Comparison of ENCODE assay signal across 24 cellular contexts in the genomic region with DNA sequence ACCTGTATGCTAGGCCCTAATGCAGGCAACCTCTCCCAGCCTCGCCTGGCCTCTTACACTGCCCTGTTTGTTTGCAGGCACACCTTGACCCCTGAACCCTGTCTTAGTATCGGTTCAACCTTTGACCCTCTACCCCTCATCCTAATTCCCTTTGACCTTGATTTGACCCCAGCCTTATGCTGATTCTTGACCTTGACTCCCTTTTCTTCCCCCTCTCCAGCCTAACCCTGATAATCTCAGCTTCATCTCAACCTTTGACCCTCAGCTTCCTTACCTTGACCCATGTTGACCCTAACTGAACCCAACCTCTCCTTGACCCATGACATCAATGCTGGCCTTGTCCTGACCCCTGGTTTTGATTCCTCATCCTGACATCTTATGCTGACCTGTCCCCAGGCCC. TPM values are rescaled to one million over a fixed set of nuclear protein-coding genes. Genes with fewer than 3 reads are reported as not detected.
A peak's percentile ranks its signal among the peaks of the same experiment; 100 is the strongest.
DNase-seq lines count a peak whose midpoint lies in the region; ATAC-seq and TF ChIP-seq lines count a peak whose summit lies in the region.
"Had no signal": no experiment of that assay in that cellular context is flagged by ENCODE, and none has a peak within 500 bp of the region (broad histone marks: within the 10 kb centered on the region; RNA-seq: fewer than 3 reads in every experiment).

No MANE protein-coding gene starts in this region.

- no peak overlapping the region for H3K9ac ChIP-seq in fibroblast of lung (ENCODE audit: insufficient read depth, low read length)
- H3K9ac ChIP-seq: SK-N-SH had no signal

- H3K27ac Mint-ChIP-seq in stimulated activated naive CD8-positive, alpha-beta T cell treated with anti-CD3 and anti-CD28 coated beads, Interleukin-15, Interleukin-2, amounts not matched to agents 100 ng/mL and 50 ng/mL, for 24 hours, result peak overlapping the region; percentile 69
- H3K27ac Mint-ChIP-seq in stimulated activated naive CD8-positive, alpha-beta T cell treated with anti-CD3 and anti-CD28 coated beads, Interleukin-15, amount 100 ng/mL, for 72 hours, result peak overlapping the region in 1 of 2 donors; percentile 49
- peak overlapping the region; percentile 21 for H3K27ac Mint-ChIP-seq in activated T-helper 1 cell treated with anti-CD3 and anti-CD28 coated beads, Interleukin-12 subunit alpha, Interleukin-12 subunit beta, Interleukin-2, Interleukin-4 antibody, amounts not matched to agents 30 ng/mL and 10 ng/mL and 1 ng/mL, durations not matched to agents 14 hours and 24 hours and 36 hours
- H3K27ac Mint-ChIP-seq in T-cell, result peak overlapping the region in 1 of 2 donors; percentile 59
- H3K27ac Mint-ChIP-seq: T-helper 1 cell treated with Interleukin-12 subunit alpha and Interleukin-12 subunit beta and Interleukin-4 antibody, amounts not matched to agents 30 μg/mL and 1 μg/mL, for 36 hours had no signal

- H3K4me1 Mint-ChIP-seq in stimulated activated naive CD8-positive, alpha-beta T cell treated with anti-CD3 and anti-CD28 coated beads, Interleukin-15, Interleukin-2, amounts not matched to agents 100 ng/mL and 50 ng/mL, for 24 hours (ENCODE audit: low read depth), result peaks cover 2% of the 10 kb centered on the region
- H3K4me1 Mint-ChIP-seq in stimulated activated naive CD8-positive, alpha-beta T cell treated with anti-CD3 and anti-CD28 coated beads, Interleukin-15, amount 100 ng/mL, for 72 hours, result peaks cover 6% of the 10 kb centered on the region
- H3K4me1 Mint-ChIP-seq in activated T-helper 1 cell treated with anti-CD3 and anti-CD28 coated beads, Interleukin-12 subunit alpha, Interleukin-12 subunit beta, Interleukin-2, Interleukin-4 antibody, amounts not matched to agents 30 ng/mL and 10 ng/mL and 1 ng/mL, durations not matched to agents 14 hours and 24 hours and 36 hours (ENCODE audit: low read depth), result peaks cover 10% of the 10 kb centered on the region
- H3K4me1 Mint-ChIP-seq in T-cell, result peaks cover 0 to 8% (median 4%) of the 10 kb centered on the region in 3 donors
- H3K4me1 Mint-ChIP-seq: immature natural killer cell had no signal

- no peak overlapping the region for H3K4me3 Mint-ChIP-seq in stimulated activated naive CD8-positive, alpha-beta T cell treated with anti-CD3 and anti-CD28 coated beads, Interleukin-15, Interleukin-2, amounts not matched to agents 100 ng/mL and 50 ng/mL, for 24 hours
- H3K4me3 Mint-ChIP-seq in stimulated activated naive CD8-positive, alpha-beta T cell treated with anti-CD3 and anti-CD28 coated beads, Interleukin-15, amount 100 ng/mL, for 72 hours, result no peak overlapping the region
- H3K4me3 Mint-ChIP-seq in activated T-helper 1 cell treated with anti-CD3 and anti-CD28 coated beads, Interleukin-12 subunit alpha, Interleukin-12 subunit beta, Interleukin-2, Interleukin-4 antibody, amounts not matched to agents 30 ng/mL and 10 ng/mL and 1 ng/mL, durations not matched to agents 14 hours and 24 hours and 36 hours, result no peak overlapping the region
- no peak overlapping the region for H3K4me3 Mint-ChIP-seq in T-cell
- H3K4me3 Mint-ChIP-seq: activated naive CD4-positive, alpha-beta T cell treated with anti-CD3 and anti-CD28 coated beads, Interleukin-2, amount 10 ng/mL, durations not matched to agents 7 days and 5 days; immature natural killer cell; nephron progenitor cell; T-helper 1 cell treated with Interleukin-12 subunit alpha and Interleukin-12 subunit beta and Interleukin-4 antibody, amounts not matched to agents 30 μg/mL and 1 μg/mL, for 36 hours had no signal

- TF ChIP-seq CTCF in fibroblast of lung (conservative IDR thresholded peaks at IDR 0.05 in 1 of 2, IDR thresholded peaks at IDR 0.05 in 1 of 2; ENCODE audit: low read depth in 1 of 2, low read length in 2 of 2), result no peak

- peaks cover 22% of the 10 kb centered on the region for H3K4me1 ChIP-seq in fibroblast of lung (ENCODE audit: control insufficient read depth, extremely low read depth, insufficient read depth, low read length)
- H3K4me1 ChIP-seq: pancreas, upper lobe of right lung had no signal

- H3K36me3 Mint-ChIP-seq in stimulated activated naive CD8-positive, alpha-beta T cell treated with anti-CD3 and anti-CD28 coated beads, Interleukin-15, Interleukin-2, amounts not matched to agents 100 ng/mL and 50 ng/mL, for 24 hours (ENCODE audit: low read depth), result peaks cover 57% of the 10 kb centered on the region
- H3K36me3 Mint-ChIP-seq in activated T-helper 1 cell treated with anti-CD3 and anti-CD28 coated beads, Interleukin-12 subunit alpha, Interleukin-12 subunit beta, Interleukin-2, Interleukin-4 antibody, amounts not matched to agents 30 ng/mL and 10 ng/mL and 1 ng/mL, durations not matched to agents 14 hours and 24 hours and 36 hours (ENCODE audit: low read depth), result peaks cover 42% of the 10 kb centered on the region
- H3K36me3 Mint-ChIP-seq in T-cell, result peaks cover 62% of the 10 kb centered on the region

- CTCF ChIA-PET in T-cell (lab: Charles Lee), result no interaction called here

- no peaks in the 10 kb centered on the region for H3K79me2 ChIP-seq in fibroblast of lung (ENCODE audit: control insufficient read depth, insufficient read depth, low read length)

- POLR2A ChIA-PET in T-cell (lab: Charles Lee), result no interaction called here

- ATAC-seq in stimulated activated naive CD8-positive, alpha-beta T cell treated with anti-CD3 and anti-CD28 coated beads, Interleukin-15, amount 100 ng/mL, for 72 hours, result no peak
- ATAC-seq in T-cell (replicated peaks in 1 of 4), result no peak
- no peak for ATAC-seq in HG02852 (IDR thresholded peaks at IDR 0.05; ENCODE audit: unreplicated experiment)
- ATAC-seq: HCT116, pancreas, upper lobe of right lung had no signal

- no peaks in the 10 kb centered on the region for H3K27me3 ChIP-seq in fibroblast of lung (ENCODE audit: control insufficient read depth, insufficient read depth, low read length)
- H3K27me3 ChIP-seq: adrenal gland, pancreas, upper lobe of right lung had no signal

- no peaks in the 10 kb centered on the region for H3K9me3 Mint-ChIP-seq in stimulated activated naive CD8-positive, alpha-beta T cell treated with anti-CD3 and anti-CD28 coated beads, Interleukin-15, Interleukin-2, amounts not matched to agents 100 ng/mL and 50 ng/mL, for 24 hours
- no peaks in the 10 kb centered on the region for H3K9me3 Mint-ChIP-seq in stimulated activated naive CD8-positive, alpha-beta T cell treated with anti-CD3 and anti-CD28 coated beads, Interleukin-15, amount 100 ng/mL, for 72 hours
- no peaks in the 10 kb centered on the region for H3K9me3 Mint-ChIP-seq in activated T-helper 1 cell treated with anti-CD3 and anti-CD28 coated beads, Interleukin-12 subunit alpha, Interleukin-12 subunit beta, Interleukin-2, Interleukin-4 antibody, amounts not matched to agents 30 ng/mL and 10 ng/mL and 1 ng/mL, durations not matched to agents 14 hours and 24 hours and 36 hours
- H3K9me3 Mint-ChIP-seq in T-cell, result no peaks in the 10 kb centered on the region
- H3K9me3 Mint-ChIP-seq: activated naive CD4-positive, alpha-beta T cell treated with anti-CD3 and anti-CD28 coated beads, Interleukin-2, amount 10 ng/mL, durations not matched to agents 7 days and 5 days; immature natural killer cell; nephron progenitor cell; T-helper 1 cell treated with Interleukin-12 subunit alpha and Interleukin-12 subunit beta and Interleukin-4 antibody, amounts not matched to agents 30 μg/mL and 1 μg/mL, for 36 hours had no signal

- peaks cover 36% of the 10 kb centered on the region for H3K36me3 ChIP-seq in fibroblast of lung (ENCODE audit: control insufficient read depth, insufficient read depth, low read length)

- no peaks in the 10 kb centered on the region for H3K27me3 Mint-ChIP-seq in stimulated activated naive CD8-positive, alpha-beta T cell treated with anti-CD3 and anti-CD28 coated beads, Interleukin-15, Interleukin-2, amounts not matched to agents 100 ng/mL and 50 ng/mL, for 24 hours
- H3K27me3 Mint-ChIP-seq in stimulated activated naive CD8-positive, alpha-beta T cell treated with anti-CD3 and anti-CD28 coated beads, Interleukin-15, amount 100 ng/mL, for 72 hours, result no peaks in the 10 kb centered on the region
- no peaks in the 10 kb centered on the region for H3K27me3 Mint-ChIP-seq in activated T-helper 1 cell treated with anti-CD3 and anti-CD28 coated beads, Interleukin-12 subunit alpha, Interleukin-12 subunit beta, Interleukin-2, Interleukin-4 antibody, amounts not matched to agents 30 ng/mL and 10 ng/mL and 1 ng/mL, durations not matched to agents 14 hours and 24 hours and 36 hours (ENCODE audit: insufficient read depth)
- no peaks in the 10 kb centered on the region for H3K27me3 Mint-ChIP-seq in T-cell
- H3K27me3 Mint-ChIP-seq: activated naive CD4-positive, alpha-beta T cell treated with anti-CD3 and anti-CD28 coated beads, Interleukin-2, amount 10 ng/mL, durations not matched to agents 7 days and 5 days had no signal

- H3K27ac ChIP-seq in fibroblast of lung (ENCODE audit: insufficient read depth, low read length), result peak overlapping the region; percentile 8
- H3K27ac ChIP-seq: pancreas, upper lobe of right lung had no signal

- no peaks in the 10 kb centered on the region for H3K9me3 ChIP-seq in fibroblast of lung (ENCODE audit: control insufficient read depth, insufficient read depth, low read depth, low read length)
- H3K9me3 ChIP-seq: adrenal gland, pancreas, SK-N-SH, upper lobe of right lung had no signal

- H3K4me3 ChIP-seq in fibroblast of lung (replicated peaks in 1 of 4; ENCODE audit: control extremely low read depth in 1 of 4, insufficient read depth in 1 of 4, low read depth in 3 of 4, low read length in 4 of 4), result no peak overlapping the region
- H3K4me3 ChIP-seq: adrenal gland, pancreas, upper lobe of right lung had no signal

- H2AFZ ChIP-seq in fibroblast of lung (ENCODE audit: low read length), result no peak overlapping the region

- intact Hi-C loops in activated T-helper 1 cell treated with anti-CD3 and anti-CD28 coated beads, Interleukin-12 subunit alpha, Interleukin-12 subunit beta, Interleukin-2, Interleukin-4 antibody, amounts not matched to agents 30 ng/mL and 10 ng/mL and 1 ng/mL, durations not matched to agents 14 hours and 24 hours and 36 hours (cut with micrococcal nuclease), result no loop called here

- no peak for DNase-seq in stimulated activated naive CD8-positive, alpha-beta T cell treated with anti-CD3 and anti-CD28 coated beads, Interleukin-15, amount 100 ng/mL, for 72 hours
- no peak for DNase-seq in activated T-helper 1 cell treated with anti-CD3 and anti-CD28 coated beads, Interleukin-12 subunit alpha, Interleukin-12 subunit beta, Interleukin-2, Interleukin-4 antibody, amounts not matched to agents 30 ng/mL and 10 ng/mL and 1 ng/mL, durations not matched to agents 14 hours and 24 hours and 36 hours (ENCODE audit: low spot score)
- DNase-seq in fibroblast of lung (ENCODE audit: low read depth in 2 of 2) (no peak), T-cell (no peak)
- no peak for DNase-seq in central memory CD4-positive, alpha-beta T cell
- DNase-seq in activated CD8-positive, alpha-beta memory T cell treated with anti-CD3 and anti-CD28 coated beads, Interleukin-2, amount 50 U/mL, for 48 hours, result no peak
- DNase-seq: activated naive CD4-positive, alpha-beta T cell treated with anti-CD3 and anti-CD28 coated beads, Interleukin-2, amount 10 ng/mL, durations not matched to agents 7 days and 5 days; adrenal gland; AML-193; COR-L47; DMS53; immature natural killer cell; left colon; NCI-H1092 treated with DMSO at 0.1 percent for 48 hours; NCI-H1694 treated with DMSO at 0.1 percent for 48 hours; nephron progenitor cell; pancreas; SK-N-SH; stimulated activated naive CD4-positive, alpha-beta T cell; upper lobe of right lung had no signal

- peak overlapping the region; percentile 15 for H3K4me2 ChIP-seq in fibroblast of lung (ENCODE audit: extremely low read depth, insufficient read depth, low read length)

- H4K20me1 ChIP-seq in fibroblast of lung (ENCODE audit: control insufficient read depth, extremely low read depth, insufficient read depth, low read length), result no peaks in the 10 kb centered on the region

RNA-seq across cellular contexts. Expression of a gene that starts 33.8 kb away (rescaled TPM):
- 123 and 139 TPM in 2 replicates for total RNA-seq in activated T-helper 1 cell treated with anti-CD3 and anti-CD28 coated beads, Interleukin-12 subunit alpha, Interleukin-12 subunit beta, Interleukin-2, Interleukin-4 antibody, amounts not matched to agents 30 ng/mL and 10 ng/mL and 1 ng/mL, durations not matched to agents 14 hours and 24 hours and 36 hours
- total RNA-seq in fibroblast of lung (22.9 and 36.5 TPM in 2 replicates), T-cell (10 to 100 TPM; 17.2 to 36.2 (median 32.7) TPM)
- polyA plus RNA-seq in fibroblast of lung, result 33.8 and 48.3 TPM in 2 replicates
- polyA plus RNA-seq in fibroblast of lung (2012), result 154 and 209 TPM in 2 replicates
- 11.2 and 13.9 TPM in 2 replicates for polyA minus RNA-seq in fibroblast of lung (ENCODE audit: low replicate concordance)

RNA-seq across cellular contexts. Expression of a gene that starts 56.6 kb away (rescaled TPM):
- 42.7 and 42.9 TPM in 2 replicates for total RNA-seq in activated T-helper 1 cell treated with anti-CD3 and anti-CD28 coated beads, Interleukin-12 subunit alpha, Interleukin-12 subunit beta, Interleukin-2, Interleukin-4 antibody, amounts not matched to agents 30 ng/mL and 10 ng/mL and 1 ng/mL, durations not matched to agents 14 hours and 24 hours and 36 hours
- total RNA-seq in fibroblast of lung, result 19.3 and 43.4 TPM in 2 replicates
- 9.6 and 36.8 TPM in 2 replicates for polyA plus RNA-seq in fibroblast of lung
- 10.7 and 32.5 TPM in 2 replicates for polyA plus RNA-seq in fibroblast of lung (2012)
- 54.5 and 173 TPM in 2 replicates for polyA minus RNA-seq in fibroblast of lung (ENCODE audit: low replicate concordance)
- 10 to 100 TPM; 49.2 to 63.6 (median 62.4) TPM for total RNA-seq in T-cell
